31 cellular contexts compared by ENCODE assay signal in the genomic region with DNA sequence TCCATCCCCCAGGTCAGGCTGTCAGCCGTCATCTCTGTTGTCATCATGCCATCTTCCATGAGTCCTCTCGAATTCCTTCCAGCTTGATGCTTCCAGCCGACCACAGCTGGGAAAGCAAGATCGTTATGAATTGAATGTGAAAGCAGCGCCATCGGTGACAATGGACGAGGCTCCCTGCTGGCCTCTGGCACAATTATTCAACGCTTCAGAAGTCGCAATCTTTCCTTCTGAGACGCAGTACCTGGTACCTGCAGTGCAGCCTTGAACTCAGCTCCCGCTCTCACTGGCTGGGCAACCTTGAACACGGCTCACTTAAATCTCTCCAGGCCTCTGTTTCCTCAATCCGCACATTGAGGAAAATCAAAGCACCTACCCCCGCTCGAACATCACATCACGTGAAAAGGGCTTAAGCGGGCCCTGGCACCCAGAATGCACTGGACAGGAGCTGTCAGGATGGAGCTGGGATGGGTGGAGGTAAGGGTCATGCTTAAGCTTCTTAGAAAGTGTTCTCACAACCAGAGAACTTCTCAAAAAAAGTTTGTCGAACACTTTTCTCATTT.
"Had no signal": no experiment of that assay in that cellular context is flagged by ENCODE, and none has a peak within 500 bp of the region (broad histone marks: within the 10 kb centered on the region; RNA-seq: fewer than 3 reads in every experiment).

No MANE protein-coding gene starts in this region.

- H3K27me3 ChIP-seq: MG63 had no signal

- H3K27ac Mint-ChIP-seq: activated B cell treated with CpG ODN at 0.5 μM for 24 hours; activated CD4-positive, alpha-beta memory T cell treated with anti-CD3 and anti-CD28 coated beads for 36 hours; activated naive CD4-positive, alpha-beta T cell treated with anti-CD3 and anti-CD28 coated beads, Interleukin-2, amount 10 ng/mL, durations not matched to agents 7 days and 5 days; activated naive CD8-positive, alpha-beta T cell; activated naive CD8-positive, alpha-beta T cell treated with anti-CD3 and anti-CD28 coated beads, Interleukin-2, amount 50 U/mL, for 24 hours had no signal

- H3K9me3 Mint-ChIP-seq: activated B cell treated with CpG ODN at 0.5 μM for 24 hours; activated CD4-positive, alpha-beta memory T cell treated with anti-CD3 and anti-CD28 coated beads for 36 hours; activated naive CD4-positive, alpha-beta T cell treated with anti-CD3 and anti-CD28 coated beads, Interleukin-2, amount 10 ng/mL, durations not matched to agents 7 days and 5 days; activated naive CD8-positive, alpha-beta T cell treated with anti-CD3 and anti-CD28 coated beads, Interleukin-2, amount 50 U/mL, for 24 hours; activated T-cell treated with anti-CD3 and anti-CD28 coated beads, Interleukin-2, amount 50 U/mL, for 4 hours had no signal

- H3K27ac ChIP-seq: VCaP had no signal

- H3K9me3 ChIP-seq: MG63 had no signal

- H3K36me3 Mint-ChIP-seq: activated CD4-positive, alpha-beta memory T cell treated with anti-CD3 and anti-CD28 coated beads for 36 hours; activated naive CD4-positive, alpha-beta T cell treated with anti-CD3 and anti-CD28 coated beads, Interleukin-2, amount 10 ng/mL, durations not matched to agents 7 days and 5 days; activated naive CD8-positive, alpha-beta T cell; brain had no signal

- H3K4me1 Mint-ChIP-seq: activated B cell treated with CpG ODN at 0.5 μM for 24 hours; activated naive CD4-positive, alpha-beta T cell treated with anti-CD3 and anti-CD28 coated beads, Interleukin-2, amount 10 ng/mL, durations not matched to agents 7 days and 5 days; activated naive CD8-positive, alpha-beta T cell treated with anti-CD3 and anti-CD28 coated beads, Interleukin-2, amount 50 U/mL, for 24 hours had no signal

- H3K4me3 Mint-ChIP-seq: activated B cell treated with CpG ODN at 0.5 μM for 24 hours; activated CD4-positive, alpha-beta memory T cell treated with anti-CD3 and anti-CD28 coated beads for 36 hours; activated naive CD4-positive, alpha-beta T cell treated with anti-CD3 and anti-CD28 coated beads, Interleukin-2, amount 10 ng/mL, durations not matched to agents 7 days and 5 days; activated naive CD8-positive, alpha-beta T cell; activated naive CD8-positive, alpha-beta T cell treated with anti-CD3 and anti-CD28 coated beads, Interleukin-2, amount 50 U/mL, for 24 hours; activated T-cell treated with anti-CD3 and anti-CD28 coated beads, Interleukin-2, amount 50 U/mL, for 4 hours; brain had no signal

- H3K27me3 Mint-ChIP-seq: activated B cell treated with CpG ODN at 0.5 μM for 24 hours; activated naive CD4-positive, alpha-beta T cell treated with anti-CD3 and anti-CD28 coated beads, Interleukin-2, amount 10 ng/mL, durations not matched to agents 7 days and 5 days; activated naive CD8-positive, alpha-beta T cell; activated naive CD8-positive, alpha-beta T cell treated with anti-CD3 and anti-CD28 coated beads, Interleukin-2, amount 50 U/mL, for 24 hours had no signal

- H3K36me3 ChIP-seq: MG63 had no signal

- DNase-seq: activated B cell treated with CpG ODN at 0.5 μM for 24 hours; activated CD4-positive, alpha-beta memory T cell treated with anti-CD3 and anti-CD28 coated beads for 36 hours; activated CD4-positive, alpha-beta T cell treated with anti-CD3 and anti-CD28 coated beads for 4 hours; activated CD4-positive, alpha-beta T cell treated with anti-CD3 and anti-CD28 coated beads, Interleukin-2, amount 50 U/mL, for 1 hour; activated CD4-positive, CD25-positive, alpha-beta regulatory T cell treated with anti-CD3 and anti-CD28 coated beads, Interleukin-2, amount 50 U/mL, for 72 hours; activated CD8-positive, alpha-beta memory T cell treated with anti-CD3 and anti-CD28 coated beads, Interleukin-2, amount 50 U/mL, for 4 hours; activated effector memory CD4-positive, alpha-beta T cell treated with Interleukin-2 at 50 U/mL for 16 hours; activated naive CD4-positive, alpha-beta T cell treated with anti-CD3 and anti-CD28 coated beads, Interleukin-2, amount 10 ng/mL, durations not matched to agents 7 days and 5 days; activated naive CD8-positive, alpha-beta T cell treated with anti-CD3 and anti-CD28 coated beads, Interleukin-2, amount 50 U/mL, for 24 hours; activated T-cell treated with anti-CD3 and anti-CD28 coated beads for 4 hours; activated T-cell treated with anti-CD3 and anti-CD28 coated beads, Interleukin-2, amount 50 U/mL, for 4 hours; anterior cingulate cortex; Kasumi-1; KG1; MG63; MV-4-11; NCI-H1092; NCI-H1417 treated with DMSO at 0.1 percent for 48 hours; NCI-H187 treated with DMSO at 0.1 percent for 48 hours; NCI-H2081; NCI-H345; NCI-H524 treated with DMSO at 0.1 percent for 48 hours; OCI-M1; Right ventricle myocardium superior; SW 1271; T-helper 1 cell; T-helper 2 cell; T-helper 9 cell had no signal

- ATAC-seq: activated naive CD8-positive, alpha-beta T cell treated with anti-CD3 and anti-CD28 coated beads, Interleukin-2, amount 50 U/mL, for 24 hours; activated T-cell treated with anti-CD3 and anti-CD28 coated beads, Interleukin-2, amount 50 U/mL, for 4 hours had no signal

- H3K4me3 ChIP-seq: MG63 had no signal
